In genomic region chr12:104735801-104736200, GRCh38 we compare ENCODE assay signal across 20 cellular contexts.
A peak's percentile ranks its signal among the peaks of the same experiment; 100 is the strongest.
DNase-seq lines count a peak whose midpoint lies in the region; ATAC-seq and TF ChIP-seq lines count a peak whose summit lies in the region.
"Had no signal": no experiment of that assay in that cellular context is flagged by ENCODE, and none has a peak within 500 bp of the region (broad histone marks: within the 10 kb centered on the region; RNA-seq: fewer than 3 reads in every experiment).

No MANE protein-coding gene starts in this region.

- no peaks in the 10 kb centered on the region for H3K36me3 Mint-ChIP-seq in activated CD4-positive, alpha-beta T cell treated with anti-CD3 and anti-CD28 coated beads, Interleukin-2, amount 10 ng/mL, durations not matched to agents 7 days and 5 days (ENCODE audit: low read depth)
- peaks cover 5% of the 10 kb centered on the region for H3K36me3 Mint-ChIP-seq in T-helper 2 cell treated with Interferon-gamma antibody and Interleukin-4, amounts not matched to agents 5 μg/mL and 100 μg/mL, for 36 hours (ENCODE audit: low read depth)
- peaks cover 12% of the 10 kb centered on the region for H3K36me3 Mint-ChIP-seq in stimulated activated memory B cell treated with anti-CD40 and anti-IgM and Interleukin-4, amounts not matched to agents 10 μg/mL and 1 μg/mL and 100 μg/mL, for 72 hours

- H3K9me3 ChIP-seq in fibroblast of lung (ENCODE audit: control insufficient read depth, insufficient read depth, low read depth, low read length), result no peaks in the 10 kb centered on the region
- H3K9me3 ChIP-seq: A549, uterus had no signal

- H3K27ac Mint-ChIP-seq in activated CD4-positive, alpha-beta T cell treated with anti-CD3 and anti-CD28 coated beads, Interleukin-2, amount 10 ng/mL, durations not matched to agents 7 days and 5 days, result peak overlapping the region; percentile 71
- peak overlapping the region; percentile 37 for H3K27ac Mint-ChIP-seq in T-helper 2 cell treated with Interferon-gamma antibody and Interleukin-4, amounts not matched to agents 5 μg/mL and 100 μg/mL, for 36 hours
- H3K27ac Mint-ChIP-seq in stimulated activated memory B cell treated with anti-CD40 and anti-IgM and Interleukin-4, amounts not matched to agents 10 μg/mL and 1 μg/mL and 100 μg/mL, for 72 hours, result peak overlapping the region; percentile 76

- no peaks in the 10 kb centered on the region for H3K36me3 ChIP-seq in fibroblast of lung (ENCODE audit: control insufficient read depth, insufficient read depth, low read length)
- H3K36me3 ChIP-seq: uterus had no signal

- peak overlapping the region; percentile 59 for H2AFZ ChIP-seq in fibroblast of lung (ENCODE audit: low read length)

- H3K4me3 Mint-ChIP-seq in activated CD4-positive, alpha-beta T cell treated with anti-CD3 and anti-CD28 coated beads, Interleukin-2, amount 10 ng/mL, durations not matched to agents 7 days and 5 days, result no peak overlapping the region
- H3K4me3 Mint-ChIP-seq in T-helper 2 cell treated with Interferon-gamma antibody and Interleukin-4, amounts not matched to agents 5 μg/mL and 100 μg/mL, for 36 hours, result no peak overlapping the region
- no peak overlapping the region for H3K4me3 Mint-ChIP-seq in stimulated activated memory B cell treated with anti-CD40 and anti-IgM and Interleukin-4, amounts not matched to agents 10 μg/mL and 1 μg/mL and 100 μg/mL, for 72 hours
- H3K4me3 Mint-ChIP-seq: nephron had no signal

- peaks cover 81% of the 10 kb centered on the region for H3K4me1 Mint-ChIP-seq in activated CD4-positive, alpha-beta T cell treated with anti-CD3 and anti-CD28 coated beads, Interleukin-2, amount 10 ng/mL, durations not matched to agents 7 days and 5 days
- peaks cover 76% of the 10 kb centered on the region for H3K4me1 Mint-ChIP-seq in T-helper 2 cell treated with Interferon-gamma antibody and Interleukin-4, amounts not matched to agents 5 μg/mL and 100 μg/mL, for 36 hours (ENCODE audit: low read depth)
- H3K4me1 Mint-ChIP-seq in stimulated activated memory B cell treated with anti-CD40 and anti-IgM and Interleukin-4, amounts not matched to agents 10 μg/mL and 1 μg/mL and 100 μg/mL, for 72 hours, result peaks cover 79% of the 10 kb centered on the region

- no peak overlapping the region for H3K9ac ChIP-seq in fibroblast of lung (ENCODE audit: insufficient read depth, low read length)

- H3K4me2 ChIP-seq in fibroblast of lung (ENCODE audit: extremely low read depth, insufficient read depth, low read length), result no peak overlapping the region
- H3K4me2 ChIP-seq: A549 had no signal

- intact Hi-C loops in posterior cingulate gyrus (cut with DNase I), result no loop called here

- H3K79me2 ChIP-seq in fibroblast of lung (ENCODE audit: control insufficient read depth, insufficient read depth, low read length), result no peaks in the 10 kb centered on the region

- peaks cover 9% of the 10 kb centered on the region for H3K4me1 ChIP-seq in fibroblast of lung (ENCODE audit: control insufficient read depth, extremely low read depth, insufficient read depth, low read length)

- TF ChIP-seq CTCF in fibroblast of lung (conservative IDR thresholded peaks at IDR 0.05 in 1 of 2, IDR thresholded peaks at IDR 0.05 in 1 of 2; ENCODE audit: low read depth in 1 of 2, low read length in 2 of 2), result no peak

- POLR2A ChIA-PET in activated CD4-positive, alpha-beta T cell treated with anti-CD3 and anti-CD28 coated beads, Interleukin-2, amount 10 ng/mL, durations not matched to agents 7 days and 5 days (lab: Charles Lee), result no interaction called here

- CTCF ChIA-PET in activated CD4-positive, alpha-beta T cell treated with anti-CD3 and anti-CD28 coated beads, Interleukin-2, amount 10 ng/mL, durations not matched to agents 7 days and 5 days (lab: Charles Lee), result no interaction called here

- no peak for DNase-seq in activated CD4-positive, alpha-beta T cell treated with anti-CD3 and anti-CD28 coated beads, Interleukin-2, amount 10 ng/mL, durations not matched to agents 7 days and 5 days
- no peak for DNase-seq in activated CD4-positive, alpha-beta T cell treated with anti-CD3 and anti-CD28 coated beads, Interleukin-2, amount 50 U/mL, for 4 hours
- DNase-seq in T-helper 2 cell treated with Interferon-gamma antibody and Interleukin-4, amounts not matched to agents 5 μg/mL and 100 μg/mL, for 36 hours (ENCODE audit: low spot score), result no peak
- DNase-seq in fibroblast of lung (ENCODE audit: low read depth in 2 of 2), result no peak
- DNase-seq in posterior cingulate gyrus, result no peak
- DNase-seq: activated naive CD4-positive, alpha-beta T cell treated with Interleukin-2 at 50 U/mL for 16 hours; COR-L47; MM.1S; NCI-H1694; NCI-H2227 treated with DMSO at 0.1 percent for 48 hours; NK-92 treated with Interleukin-12 subunit alpha and Interleukin-12 subunit beta, amount 100 ng/mL, for 24 hours; SW 1271; uterus had no signal

- H3K4me3 ChIP-seq in fibroblast of lung (replicated peaks in 1 of 4; ENCODE audit: control extremely low read depth in 1 of 4, insufficient read depth in 1 of 4, low read depth in 3 of 4, low read length in 4 of 4), result no peak overlapping the region
- H3K4me3 ChIP-seq: A549, lung, uterus had no signal

- H3K27me3 Mint-ChIP-seq in activated CD4-positive, alpha-beta T cell treated with anti-CD3 and anti-CD28 coated beads, Interleukin-2, amount 10 ng/mL, durations not matched to agents 7 days and 5 days, result no peaks in the 10 kb centered on the region
- H3K27me3 Mint-ChIP-seq in T-helper 2 cell treated with Interferon-gamma antibody and Interleukin-4, amounts not matched to agents 5 μg/mL and 100 μg/mL, for 36 hours (ENCODE audit: low read depth), result no peaks in the 10 kb centered on the region
- H3K27me3 Mint-ChIP-seq in stimulated activated memory B cell treated with anti-CD40 and anti-IgM and Interleukin-4, amounts not matched to agents 10 μg/mL and 1 μg/mL and 100 μg/mL, for 72 hours, result no peaks in the 10 kb centered on the region

- no peaks in the 10 kb centered on the region for H4K20me1 ChIP-seq in fibroblast of lung (ENCODE audit: control insufficient read depth, extremely low read depth, insufficient read depth, low read length)

- ATAC-seq in stimulated activated memory B cell treated with anti-CD40 and anti-IgM and Interleukin-4, amounts not matched to agents 10 μg/mL and 1 μg/mL and 100 μg/mL, for 72 hours, result no peak
- ATAC-seq in HG03469 (IDR thresholded peaks at IDR 0.05; ENCODE audit: unreplicated experiment) (no peak), HG03095 (IDR thresholded peaks at IDR 0.05; ENCODE audit: unreplicated experiment) (no peak)
- ATAC-seq: A549, HepG2 had no signal

- no peaks in the 10 kb centered on the region for H3K9me3 Mint-ChIP-seq in activated CD4-positive, alpha-beta T cell treated with anti-CD3 and anti-CD28 coated beads, Interleukin-2, amount 10 ng/mL, durations not matched to agents 7 days and 5 days
- no peaks in the 10 kb centered on the region for H3K9me3 Mint-ChIP-seq in T-helper 2 cell treated with Interferon-gamma antibody and Interleukin-4, amounts not matched to agents 5 μg/mL and 100 μg/mL, for 36 hours
- no peaks in the 10 kb centered on the region for H3K9me3 Mint-ChIP-seq in stimulated activated memory B cell treated with anti-CD40 and anti-IgM and Interleukin-4, amounts not matched to agents 10 μg/mL and 1 μg/mL and 100 μg/mL, for 72 hours
- H3K9me3 Mint-ChIP-seq: nephron had no signal

- no peaks in the 10 kb centered on the region for H3K27me3 ChIP-seq in fibroblast of lung (ENCODE audit: control insufficient read depth, insufficient read depth, low read length)
- H3K27me3 ChIP-seq: uterus had no signal

- H3K27ac ChIP-seq in fibroblast of lung (ENCODE audit: insufficient read depth, low read length), result no peak overlapping the region
- H3K27ac ChIP-seq: uterus had no signal
